In genomic region chr3:141076821-141077571, GRCh38 we compare ENCODE assay signal across 8 cellular contexts. TPM values are rescaled to one million over a fixed set of nuclear protein-coding genes. Genes with fewer than 3 reads are reported as not detected.
DNase-seq lines count a peak whose midpoint lies in the region; ATAC-seq and TF ChIP-seq lines count a peak whose summit lies in the region.

No MANE protein-coding gene starts in this region.

- intact Hi-C loops in gastrocnemius medialis (cut with DNase I; ENCODE audit: low total_unique reads) = no loop called here

- H3K4me3 Mint-ChIP-seq in IgD-negative memory B cell = peak overlapping the region in 3 of 4 donors; percentile 60 to 83 (median 79)
- peak overlapping the region; percentile 24 for H3K4me3 Mint-ChIP-seq in activated naive CD8-positive, alpha-beta T cell treated with anti-CD3 and anti-CD28 coated beads, Interleukin-2, amount 10 ng/mL, durations not matched to agents 7 days and 5 days

- no peaks in the 10 kb centered on the region for H3K36me3 Mint-ChIP-seq in IgD-negative memory B cell
- no peaks in the 10 kb centered on the region for H3K36me3 Mint-ChIP-seq in activated naive CD8-positive, alpha-beta T cell treated with anti-CD3 and anti-CD28 coated beads, Interleukin-2, amount 10 ng/mL, durations not matched to agents 7 days and 5 days

- TF ChIP-seq POLR2A in gastrocnemius medialis (IDR thresholded peaks at IDR 0.05) = no peak

- peak overlapping the region in 3 of 4 donors; percentile 14 to 45 (median 42) for H3K27ac ChIP-seq in gastrocnemius medialis

- no peaks in the 10 kb centered on the region for H3K27me3 ChIP-seq in gastrocnemius medialis

- no peaks in the 10 kb centered on the region for H3K36me3 ChIP-seq in gastrocnemius medialis

- H3K9me3 ChIP-seq in iPS-18c (ENCODE audit: control insufficient read depth, insufficient read depth, low read length) (no peaks in the 10 kb centered on the region), gastrocnemius medialis (no peaks in the 10 kb centered on the region)

- POLR2A ChIA-PET in activated naive CD8-positive, alpha-beta T cell treated with anti-CD3 and anti-CD28 coated beads, Interleukin-2, amount 10 ng/mL, durations not matched to agents 7 days and 5 days (lab: Charles Lee) = no interaction called here

- in situ Hi-C loops in gastrocnemius medialis (cut with MboI; ENCODE audit: low sequenced_read_pairs in 4 of 4) = no loop called here
- in situ Hi-C loops in G401 (cut with HindIII; ENCODE audit: low sequenced_read_pairs) = no loop called here

- peak; percentile 25 for DNase-seq in AG10803 (ENCODE audit: low read depth)
- no peak for DNase-seq in activated naive CD8-positive, alpha-beta T cell treated with anti-CD3 and anti-CD28 coated beads, Interleukin-2, amount 10 ng/mL, durations not matched to agents 7 days and 5 days
- no peak for DNase-seq in gastrocnemius medialis
- no peak for DNase-seq in G401 (ENCODE audit: low spot score)
- no peak for DNase-seq in kidney tubule cell (ENCODE audit: low spot score)

- no peak for TF ChIP-seq CTCF in AG10803 (conservative IDR thresholded peaks at IDR 0.05; ENCODE audit: low read length)
- no peak for TF ChIP-seq CTCF in gastrocnemius medialis (IDR thresholded peaks at IDR 0.05 in 4 of 5, conservative IDR thresholded peaks at IDR 0.05 in 1 of 5)

- ATAC-seq in activated naive CD8-positive, alpha-beta T cell treated with anti-CD3 and anti-CD28 coated beads, Interleukin-2, amount 10 ng/mL, durations not matched to agents 7 days and 5 days (ENCODE audit: low read depth) = no peak
- ATAC-seq in gastrocnemius medialis (peak; percentile 35 to 61), HG02884 (IDR thresholded peaks at IDR 0.05; ENCODE audit: unreplicated experiment) (no peak)

- H3K27ac Mint-ChIP-seq in IgD-negative memory B cell = peak overlapping the region in 1 of 3 donors; percentile 69
- peak overlapping the region; percentile 10 for H3K27ac Mint-ChIP-seq in activated naive CD8-positive, alpha-beta T cell treated with anti-CD3 and anti-CD28 coated beads, Interleukin-2, amount 10 ng/mL, durations not matched to agents 7 days and 5 days

- no peaks in the 10 kb centered on the region for H3K9me3 Mint-ChIP-seq in IgD-negative memory B cell
- no peaks in the 10 kb centered on the region for H3K9me3 Mint-ChIP-seq in activated naive CD8-positive, alpha-beta T cell treated with anti-CD3 and anti-CD28 coated beads, Interleukin-2, amount 10 ng/mL, durations not matched to agents 7 days and 5 days

- H3K4me3 ChIP-seq in AG10803 (ENCODE audit: low read length) = peak overlapping the region; percentile 48
- peak overlapping the region; percentile 2; the same call in 1 of the 2 replicates for H3K4me3 ChIP-seq in iPS-18c (ENCODE audit: insufficient read depth, low read depth, low read length)
- peak overlapping the region; percentile 1 to 53 (median 43) for H3K4me3 ChIP-seq in gastrocnemius medialis

- H3K4me1 Mint-ChIP-seq in IgD-negative memory B cell = peaks cover 2 to 7% (median 5%) of the 10 kb centered on the region in 3 donors
- H3K4me1 Mint-ChIP-seq in activated naive CD8-positive, alpha-beta T cell treated with anti-CD3 and anti-CD28 coated beads, Interleukin-2, amount 10 ng/mL, durations not matched to agents 7 days and 5 days = peaks cover 9% of the 10 kb centered on the region

- H3K27me3 Mint-ChIP-seq in IgD-negative memory B cell = peaks cover 11% of the 10 kb centered on the region
- H3K27me3 Mint-ChIP-seq in activated naive CD8-positive, alpha-beta T cell treated with anti-CD3 and anti-CD28 coated beads, Interleukin-2, amount 10 ng/mL, durations not matched to agents 7 days and 5 days = peaks cover 3% of the 10 kb centered on the region

- peaks cover 5 to 23% of the 10 kb centered on the region in 2 donors for H3K4me1 ChIP-seq in gastrocnemius medialis

RNA-seq across cellular contexts. Expression of gene SPSB4, which starts 25.8 kb away (rescaled TPM):
- polyA plus RNA-seq in IgD-negative memory B cell = not detected
- total RNA-seq in activated naive CD8-positive, alpha-beta T cell treated with anti-CD3 and anti-CD28 coated beads, Interleukin-2, amount 10 ng/mL, durations not matched to agents 7 days and 5 days = not detected
- total RNA-seq in gastrocnemius medialis = under 1 TPM in 2 of 4 donors, not detected in 2; 0.35 to 0.81 TPM
- 1.5 TPM in 1 of 2 replicates, not detected in the other for total RNA-seq in G401 (2014; rRNA removed; shearing (Covaris generic))

Comparison
In these comparisons a context has a peak if more than half of its experiments do, and no peak if none do; other contexts are left out.
1. ATAC-seq: peak in gastrocnemius medialis (2 of 2); none in activated naive CD8-positive, alpha-beta T cell treated with anti-CD3 and anti-CD28 coated beads, Interleukin-2, amount 10 ng/mL, durations not matched to agents 7 days and 5 days (single experiment) and HG02884 (single experiment).
2. Peak in every context shown above with its lines, with median percentiles within 50 percentile points of each other: H3K4me3 ChIP-seq.